ENCODE assay signal across 9 cellular contexts in genomic region chr11:121081320-121081719, GRCh38. TPM values are rescaled to one million over a fixed set of nuclear protein-coding genes. Genes with fewer than 3 reads are reported as not detected.
"Had no signal": no experiment of that assay in that cellular context is flagged by ENCODE, and none has a peak within 500 bp of the region (broad histone marks: within the 10 kb centered on the region; RNA-seq: fewer than 3 reads in every experiment).

No MANE protein-coding gene starts in this region.

- H3K9me3 Mint-ChIP-seq: H9 had no signal

- H3K27ac ChIP-seq: GM23248, KMS-11 had no signal

- H3K4me2 ChIP-seq: KMS-11 had no signal

- H3K9ac ChIP-seq: GM23248, KMS-11 had no signal

- FAIRE-seq: H54, HTR-8/SVneo had no signal

- H3K4me3 Mint-ChIP-seq: H9 had no signal

- DNase-seq: GM23248, GOT3, H9, HCEC 1CT, KBM-7 had no signal

- H3K4me3 ChIP-seq: GM23248 had no signal

- H2AFZ ChIP-seq: GM23248 had no signal

- H3K4me1 Mint-ChIP-seq: H9 had no signal

RNA-seq across cellular contexts. Expression of gene TECTA, which starts 19.7 kb away (rescaled TPM):
- total RNA-seq: HT-29 had no signal
